ENCODE assay signal across 9 cellular contexts in genomic region chr2:200483729-200484198, GRCh38. TPM values are rescaled to one million over a fixed set of nuclear protein-coding genes. Genes with fewer than 3 reads are reported as not detected.
DNase-seq lines count a peak whose midpoint lies in the region; ATAC-seq, FAIRE-seq and TF ChIP-seq lines count a peak whose summit lies in the region.
"Had no signal": no experiment of that assay in that cellular context is flagged by ENCODE, and none has a peak within 500 bp of the region (broad histone marks: within the 10 kb centered on the region; RNA-seq: fewer than 3 reads in every experiment).

No MANE protein-coding gene starts in this region.

- H3K4me3 ChIP-seq in BJ (ENCODE audit: low read depth, low read length): no peak overlapping the region
- no peak overlapping the region for H3K4me3 ChIP-seq in body of pancreas
- H3K4me3 ChIP-seq in gastroesophageal sphincter: no peak overlapping the region
- no peak overlapping the region for H3K4me3 ChIP-seq in naive thymus-derived CD4-positive, alpha-beta T cell (ENCODE audit: low read length)

- peaks cover 24% of the 10 kb centered on the region for H3K4me1 ChIP-seq in body of pancreas
- no peaks in the 10 kb centered on the region for H3K4me1 ChIP-seq in gastroesophageal sphincter
- H3K4me1 ChIP-seq in naive thymus-derived CD4-positive, alpha-beta T cell (ENCODE audit: control insufficient read depth in 2 of 2, insufficient read depth in 2 of 2, low read length in 2 of 2): peaks cover 0 to 4% of the 10 kb centered on the region in 2 donors

- TF ChIP-seq EP300 in gastroesophageal sphincter (IDR thresholded peaks at IDR 0.05): no peak

- H3K9me3 ChIP-seq in body of pancreas (no peaks in the 10 kb centered on the region), gastroesophageal sphincter (no peaks in the 10 kb centered on the region)
- no peaks in the 10 kb centered on the region for H3K9me3 ChIP-seq in naive thymus-derived CD4-positive, alpha-beta T cell (ENCODE audit: control insufficient read depth in 2 of 3, low read length in 3 of 3)

- H3K36me3 ChIP-seq in BJ (ENCODE audit: control insufficient read depth, insufficient read depth, low read length): no peaks in the 10 kb centered on the region
- no peaks in the 10 kb centered on the region for H3K36me3 ChIP-seq in body of pancreas (replicated peaks in 1 of 2; ENCODE audit: insufficient read depth in 1 of 2, low read depth in 2 of 2)
- H3K36me3 ChIP-seq in gastroesophageal sphincter: peaks cover 0 to 11% of the 10 kb centered on the region in 2 donors
- no peaks in the 10 kb centered on the region for H3K36me3 ChIP-seq in naive thymus-derived CD4-positive, alpha-beta T cell (ENCODE audit: control insufficient read depth in 2 of 3, insufficient read depth in 3 of 3, low read length in 3 of 3)

- H3K27ac ChIP-seq in body of pancreas: peak overlapping the region in 2 of 4 donors; percentile 17 to 32
- H3K27ac ChIP-seq in gastroesophageal sphincter: no peak overlapping the region
- no peak overlapping the region for H3K27ac ChIP-seq in naive thymus-derived CD4-positive, alpha-beta T cell (ENCODE audit: low read depth, low read length)

- peak; percentile 75 for FAIRE-seq in GM18507 (lab: Jason Lieb, UNC)

- H3K27me3 Mint-ChIP-seq in neural crest cell (ENCODE audit: low read depth): no peaks in the 10 kb centered on the region
- no peaks in the 10 kb centered on the region for H3K27me3 Mint-ChIP-seq in naive thymus-derived CD4-positive, alpha-beta T cell

- no peak overlapping the region for H3K4me3 Mint-ChIP-seq in neural crest cell
- no peak overlapping the region for H3K4me3 Mint-ChIP-seq in naive thymus-derived CD4-positive, alpha-beta T cell
- H3K4me3 Mint-ChIP-seq: T-cell had no signal

- H3K27me3 ChIP-seq in BJ (ENCODE audit: control insufficient read depth, insufficient read depth, low read length) (no peaks in the 10 kb centered on the region), body of pancreas (no peaks in the 10 kb centered on the region), gastroesophageal sphincter (no peaks in the 10 kb centered on the region)
- no peaks in the 10 kb centered on the region for H3K27me3 ChIP-seq in naive thymus-derived CD4-positive, alpha-beta T cell (ENCODE audit: control insufficient read depth in 2 of 2, insufficient read depth in 2 of 2, low read length in 2 of 2)

- H3K36me3 Mint-ChIP-seq in neural crest cell (ENCODE audit: low read depth): peaks cover 5% of the 10 kb centered on the region
- peaks cover 0 to 7% (median 0%) of the 10 kb centered on the region in 5 donors for H3K36me3 Mint-ChIP-seq in naive thymus-derived CD4-positive, alpha-beta T cell

- no peaks in the 10 kb centered on the region for H3K9me3 Mint-ChIP-seq in neural crest cell
- H3K9me3 Mint-ChIP-seq in naive thymus-derived CD4-positive, alpha-beta T cell: no peaks in the 10 kb centered on the region
- H3K9me3 Mint-ChIP-seq: T-cell had no signal

- peak; percentile 53 for ATAC-seq in HG03039 (IDR thresholded peaks at IDR 0.05; ENCODE audit: unreplicated experiment)
- ATAC-seq in body of pancreas: peak; percentile 72
- no peak for ATAC-seq in gastroesophageal sphincter
- no peak for ATAC-seq in naive thymus-derived CD4-positive, alpha-beta T cell
- ATAC-seq: T-cell had no signal

- peaks cover 22% of the 10 kb centered on the region for H3K4me1 Mint-ChIP-seq in neural crest cell
- peaks cover 0 to 24% (median 4%) of the 10 kb centered on the region in 7 donors for H3K4me1 Mint-ChIP-seq in naive thymus-derived CD4-positive, alpha-beta T cell

- intact Hi-C loops in body of pancreas (cut with DNase I): no loop called here
- intact Hi-C loops in naive thymus-derived CD4-positive, alpha-beta T cell (cut with micrococcal nuclease): loop anchor here (5.0 kb wide), 2 partner anchors 219 to 781 kb away; no protein-coding TSS in a partner anchor

- CTCF ChIA-PET in BJ (lab: Yijun Ruan, JAX): interaction anchor here (0.6 to 6.6 kb wide), 20 partner anchors 10 to 1245 kb away, joined by 3 to 62 read pairs (median 4); partner anchors contain the start of gene KCTD18
- CTCF ChIA-PET in naive thymus-derived CD4-positive, alpha-beta T cell (lab: Charles Lee): interaction anchor here (0.8 to 6.9 kb wide), 5 partner anchors 11 to 504 kb away, joined by 3 to 37 read pairs (median 4); no protein-coding TSS in a partner anchor

- TF ChIP-seq POLR2A in body of pancreas (IDR thresholded peaks at IDR 0.05) (no peak), gastroesophageal sphincter (IDR thresholded peaks at IDR 0.05) (no peak)

- no peak overlapping the region for H3K27ac Mint-ChIP-seq in neural crest cell (ENCODE audit: unreplicated experiment)
- no peak overlapping the region for H3K27ac Mint-ChIP-seq in naive thymus-derived CD4-positive, alpha-beta T cell
- H3K27ac Mint-ChIP-seq: T-cell had no signal

- POLR2A ChIA-PET in BJ (lab: Charles Lee): interaction anchor here (0.6 kb wide), 1 partner anchor 48 kb away, joined by 3 read pairs; no protein-coding TSS in a partner anchor
- POLR2A ChIA-PET in naive thymus-derived CD4-positive, alpha-beta T cell (lab: Charles Lee): interaction anchor here (1.3 kb wide), 1 partner anchor 504 kb away, joined by 3 read pairs; no protein-coding TSS in a partner anchor

- DNase-seq in BJ (ENCODE audit: low read depth): no peak
- no peak for DNase-seq in GM18507 (ENCODE audit: extremely low spot score, insufficient read length, low read depth)
- peak; percentile 82 for DNase-seq in NCI-H2227 (lab: John Stamatoyannopoulos, UW; ENCODE audit: unreplicated experiment)
- DNase-seq in body of pancreas: peak; percentile 73 to 85 (median 76)
- peak; percentile 40 for DNase-seq in neural crest cell (ENCODE audit: low read depth, low spot score)
- no peak for DNase-seq in naive thymus-derived CD4-positive, alpha-beta T cell

- 16 to 23% methylated on average over 4 of the region's 4 CpGs for WGBS in body of pancreas, 2 donors
- 53% methylated on average over 4 of the region's 4 CpGs; no CpG with 5 or more reads in 1 of the 2 donors for WGBS in gastroesophageal sphincter (ENCODE audit: low coverage in 1 of 2), 2 donors

- peak; percentile 49 for TF ChIP-seq CTCF in BJ (IDR thresholded peaks at IDR 0.05; ENCODE audit: insufficient read depth, low read depth, low read length)
- peak; percentile 48 to 75 (median 60) for TF ChIP-seq CTCF in body of pancreas (IDR thresholded peaks at IDR 0.05)
- peak; percentile 66 for TF ChIP-seq CTCF in neural crest cell (conservative IDR thresholded peaks at IDR 0.05)
- peak in 1 of 4 experiments; percentile 21 for TF ChIP-seq CTCF in gastroesophageal sphincter (IDR thresholded peaks at IDR 0.05)

RNA-seq across cellular contexts. Expression of gene KCTD18, which starts 26.1 kb away (rescaled TPM):
- 9.3 and 11.3 TPM in 2 replicates for polyA plus RNA-seq in BJ (2011; rRNA removed)
- polyA minus RNA-seq in BJ (2011; rRNA and poly(A)+ RNA removed): 5.2 and 6.5 TPM in 2 replicates
- 10 to 100 TPM; 10.5 to 42.3 TPM for total RNA-seq in body of pancreas
- 6.2 and 6.5 TPM in 2 replicates for total RNA-seq in neural crest cell
- 10 to 100 TPM; 23.7 to 33.8 (median 28.8) TPM for total RNA-seq in gastroesophageal sphincter
- 10 to 100 TPM; 14.9 to 20.8 (median 18.6) TPM for total RNA-seq in naive thymus-derived CD4-positive, alpha-beta T cell
- 10 to 100 TPM; 13.2 to 18.4 TPM for polyA plus RNA-seq in naive thymus-derived CD4-positive, alpha-beta T cell

RNA-seq across cellular contexts. Expression of gene SGO2, which starts 42.2 kb away (rescaled TPM):
- polyA plus RNA-seq in BJ (2011; rRNA removed): 3.2 and 7.3 TPM in 2 replicates
- polyA minus RNA-seq in BJ (2011; rRNA and poly(A)+ RNA removed): 1.1 and 2.2 TPM in 2 replicates
- total RNA-seq in body of pancreas: 1 to 10 TPM; 1.6 to 2.3 TPM
- 33.1 and 33.5 TPM in 2 replicates for total RNA-seq in neural crest cell
- 1 to 10 TPM in 3 of 4 donors, under 1 TPM in 1; 0.62 to 1.8 (median 1.4) TPM for total RNA-seq in gastroesophageal sphincter
- 10 to 100 TPM in 1 of 5 experiments, 1 to 10 TPM in 4; 1.4 to 32.3 (median 2.9) TPM for total RNA-seq in naive thymus-derived CD4-positive, alpha-beta T cell
- polyA plus RNA-seq in naive thymus-derived CD4-positive, alpha-beta T cell: 1 to 10 TPM; 2.2 TPM

Comparison
In these comparisons a context has a peak if more than half of its experiments do, and no peak if none do; other contexts are left out.
1. DNase-seq: peak in NCI-H2227 (single experiment), body of pancreas (4 of 4) and neural crest cell (single experiment); none in BJ (single experiment), GM18507 (single experiment) and naive thymus-derived CD4-positive, alpha-beta T cell (0 of 9).
2. ATAC-seq: peak in HG03039 (single experiment) and body of pancreas (single experiment); none in gastroesophageal sphincter (single experiment) and naive thymus-derived CD4-positive, alpha-beta T cell (single experiment).